ENCODE assay signal across 13 cellular contexts in genomic region chr22:27717094-27717493, GRCh38.
DNase-seq lines count a peak whose midpoint lies in the region; ATAC-seq and TF ChIP-seq lines count a peak whose summit lies in the region.
"Had no signal": no experiment of that assay in that cellular context is flagged by ENCODE, and none has a peak within 500 bp of the region (broad histone marks: within the 10 kb centered on the region; RNA-seq: fewer than 3 reads in every experiment).

No MANE protein-coding gene starts in this region.

- H2AFZ ChIP-seq in GM23248 = no peak overlapping the region
- H2AFZ ChIP-seq in PC-3 (ENCODE audit: low read length) = no peak overlapping the region

- peak overlapping the region; percentile 93 for H3K27ac ChIP-seq in GM23248
- peak overlapping the region; percentile 92; the same call in 1 of the 2 replicates for H3K27ac ChIP-seq in PC-3 (ENCODE audit: low read length)

- H3K36me3 ChIP-seq in GM23248 (ENCODE audit: low read depth) (no peaks in the 10 kb centered on the region), PC-3 (ENCODE audit: low read depth, low read length) (no peaks in the 10 kb centered on the region)

- 86 to 88% methylated on average over 9 of the region's 9 CpGs for WGBS in GM23248 (ENCODE audit: low coverage in 1 of 2, low lambda C conversion rate in 2 of 2, missing lambda C conversion rate in 2 of 2), 2 experiments
- 79 to 86% methylated on average over 9 of the region's 9 CpGs for WGBS in lower leg skin, 2 donors

- no peak for ATAC-seq in PC-3
- ATAC-seq: HepG2 had no signal

- H3K4me3 ChIP-seq in GM23248 = no peak overlapping the region
- no peak overlapping the region for H3K4me3 ChIP-seq in PC-3 (ENCODE audit: low read length)
- H3K4me3 ChIP-seq in lower leg skin (ENCODE audit: low read depth, poor library complexity, severe bottlenecking) = no peak overlapping the region

- POLR2A ChIA-PET in PC-3 (lab: Charles Lee; ENCODE audit: unreplicated experiment) = no interaction called here

- H3K4me2 ChIP-seq in GM23248 (ENCODE audit: unreplicated experiment) (no peak overlapping the region), PC-3 (ENCODE audit: low read length) (no peak overlapping the region)

- no TSS peak for BruUV-seq in PC-3 (replicated peaks; lab: Mats Ljungman, UMichigan)

- in situ Hi-C loops in GM23248 (cut with MboI) = no loop called here

- intact Hi-C loops in PC-3 (cut with micrococcal nuclease) (no loop called here), lower leg skin (cut with DNase I; ENCODE audit: low total_unique reads) (no loop called here)

- H3K4me1 Mint-ChIP-seq in endothelial cell (ENCODE audit: unreplicated experiment) (peaks cover 10% of the 10 kb centered on the region), osteocyte (ENCODE audit: unreplicated experiment) (peaks cover 43% of the 10 kb centered on the region)

- H3K36me3 Mint-ChIP-seq in endothelial cell (ENCODE audit: low read depth, unreplicated experiment) = no peaks in the 10 kb centered on the region
- H3K36me3 Mint-ChIP-seq in osteocyte (ENCODE audit: unreplicated experiment) = no peaks in the 10 kb centered on the region

- H3K9me3 Mint-ChIP-seq in endothelial cell (ENCODE audit: unreplicated experiment) = no peaks in the 10 kb centered on the region
- no peaks in the 10 kb centered on the region for H3K9me3 Mint-ChIP-seq in osteocyte (ENCODE audit: unreplicated experiment)

- H3K9ac ChIP-seq in GM23248 = no peak overlapping the region
- peak overlapping the region; percentile 66; the same call in 1 of the 2 replicates for H3K9ac ChIP-seq in PC-3 (ENCODE audit: low read length)

- H3F3A ChIP-seq in GM23248 (ENCODE audit: insufficient read depth) (no peaks in the 10 kb centered on the region), PC-3 (ENCODE audit: low read length, unreplicated experiment) (no peaks in the 10 kb centered on the region)

- H3K4me1 ChIP-seq in GM23248 (ENCODE audit: insufficient read depth) (peaks cover 17% of the 10 kb centered on the region), PC-3 (ENCODE audit: insufficient read depth, low read length) (peaks cover 16% of the 10 kb centered on the region)

- H3K27me3 ChIP-seq in GM23248 (replicated peaks; ENCODE audit: insufficient read depth) (no peaks in the 10 kb centered on the region), PC-3 (ENCODE audit: low read length) (no peaks in the 10 kb centered on the region)

- H4K20me1 ChIP-seq in GM23248 (ENCODE audit: insufficient read depth) (no peaks in the 10 kb centered on the region), PC-3 (ENCODE audit: low read length) (no peaks in the 10 kb centered on the region)

- H3K79me2 ChIP-seq in GM23248 (ENCODE audit: insufficient read depth) (no peaks in the 10 kb centered on the region), PC-3 (ENCODE audit: low read length) (no peaks in the 10 kb centered on the region)

- H3K9me3 ChIP-seq in GM23248 (ENCODE audit: low read depth) (no peaks in the 10 kb centered on the region), PC-3 (ENCODE audit: low read length) (no peaks in the 10 kb centered on the region)

- DNase-seq in GM23248 (no peak), PC-3 (no peak), endothelial cell (ENCODE audit: low spot score) (no peak), osteocyte (ENCODE audit: extremely low spot score, unreplicated experiment) (no peak), lower leg skin (ENCODE audit: low spot score in 2 of 2) (no peak), HPDE6-E6E7 (ENCODE audit: extremely low spot score) (no peak), COLO829 (ENCODE audit: low spot score) (no peak)
- no peak for DNase-seq in central memory CD4-positive, alpha-beta T cell
- DNase-seq: Karpas-422, NCI-H187 treated with DMSO at 0.1 percent for 48 hours, NCI-H774, RPMI8226 had no signal

- no peak for TF ChIP-seq POLR2A in lower leg skin (IDR thresholded peaks at IDR 0.05)

- peak overlapping the region; percentile 21 for H3K4me3 Mint-ChIP-seq in endothelial cell (ENCODE audit: unreplicated experiment)
- no peak overlapping the region for H3K4me3 Mint-ChIP-seq in osteocyte (ENCODE audit: unreplicated experiment)

- H3K27me3 Mint-ChIP-seq in endothelial cell (ENCODE audit: unreplicated experiment) = no peaks in the 10 kb centered on the region
- no peaks in the 10 kb centered on the region for H3K27me3 Mint-ChIP-seq in osteocyte (ENCODE audit: unreplicated experiment)

- no peak overlapping the region for H3K27ac Mint-ChIP-seq in endothelial cell (ENCODE audit: unreplicated experiment)
- H3K27ac Mint-ChIP-seq in osteocyte (ENCODE audit: unreplicated experiment) = peak overlapping the region; percentile 97

- CTCF ChIA-PET in PC-3 (lab: Charles Lee) = no interaction called here

- no peaks in the 10 kb centered on the region for H3K9me2 ChIP-seq in GM23248 (ENCODE audit: insufficient read depth)
- no peaks in the 10 kb centered on the region for H3K9me2 ChIP-seq in PC-3 (replicated peaks; ENCODE audit: low read length)

- TF ChIP-seq CTCF in PC-3 (conservative IDR thresholded peaks at IDR 0.05; ENCODE audit: low read depth, low read length) (no peak), endothelial cell (IDR thresholded peaks at IDR 0.05; ENCODE audit: unreplicated experiment) (no peak), osteocyte (IDR thresholded peaks at IDR 0.05) (no peak), lower leg skin (IDR thresholded peaks at IDR 0.05) (no peak)
